In genomic region chr4:126834854-126835253, GRCh38 we compare ENCODE assay signal across 39 cellular contexts.
"Had no signal": no experiment of that assay in that cellular context is flagged by ENCODE, and none has a peak within 500 bp of the region (broad histone marks: within the 10 kb centered on the region; RNA-seq: fewer than 3 reads in every experiment).

No MANE protein-coding gene starts in this region.

- H3K9me3 ChIP-seq: adrenal gland had no signal

- H3K36me3 Mint-ChIP-seq: activated naive CD4-positive, alpha-beta T cell treated with anti-CD3 and anti-CD28 coated beads, Interleukin-2, amount 10 ng/mL, durations not matched to agents 7 days and 5 days; activated naive CD4-positive, alpha-beta T cell treated with anti-CD3 and anti-CD28 coated beads, Interleukin-2, amount 50 U/mL, for 24 hours; activated naive CD4-positive, alpha-beta T cell treated with anti-CD3 and anti-CD28 coated beads, Interleukin-2, amount 50 U/mL, for 72 hours; activated naive CD8-positive, alpha-beta T cell; activated naive CD8-positive, alpha-beta T cell treated with anti-CD3 and anti-CD28 coated beads for 36 hours; activated naive CD8-positive, alpha-beta T cell treated with anti-CD3 and anti-CD28 coated beads, Interleukin-2, amount 10 ng/mL, durations not matched to agents 7 days and 5 days had no signal

- H3K27ac Mint-ChIP-seq: activated naive CD4-positive, alpha-beta T cell treated with anti-CD3 and anti-CD28 coated beads for 36 hours; activated naive CD4-positive, alpha-beta T cell treated with anti-CD3 and anti-CD28 coated beads, Interleukin-2, amount 10 ng/mL, durations not matched to agents 7 days and 5 days; activated naive CD4-positive, alpha-beta T cell treated with anti-CD3 and anti-CD28 coated beads, Interleukin-2, amount 50 U/mL, for 24 hours; activated naive CD4-positive, alpha-beta T cell treated with anti-CD3 and anti-CD28 coated beads, Interleukin-2, amount 50 U/mL, for 72 hours; activated naive CD8-positive, alpha-beta T cell; activated naive CD8-positive, alpha-beta T cell treated with anti-CD3 and anti-CD28 coated beads for 36 hours; activated naive CD8-positive, alpha-beta T cell treated with anti-CD3 and anti-CD28 coated beads, Interleukin-2, amount 10 ng/mL, durations not matched to agents 7 days and 5 days; activated naive CD8-positive, alpha-beta T cell treated with anti-CD3 and anti-CD28 coated beads, Interleukin-2, amount 50 U/mL, for 24 hours; activated T-cell treated with anti-CD3 and anti-CD28 coated beads, Interleukin-2, amount 50 U/mL, for 72 hours; activated T-helper 1 cell treated with anti-CD3 and anti-CD28 coated beads, Interleukin-12 subunit alpha, Interleukin-12 subunit beta, Interleukin-2, Interleukin-4 antibody, amounts not matched to agents 30 ng/mL and 10 ng/mL and 1 ng/mL, durations not matched to agents 14 hours and 24 hours and 36 hours; activated T-helper 17 cell treated with anti-CD3 and anti-CD28 coated beads, Interleukin-2, amount 50 U/mL, for 72 hours; activated T-helper 2 cell treated with anti-CD3 and anti-CD28 coated beads, Interferon-gamma antibody, Interleukin-2, Interleukin-4, amounts not matched to agents 10 μg/mL and 5 μg/mL and 100 μg/mL, durations not matched to agents 14 hours and 24 hours and 36 hours; brain had no signal

- H3K36me3 ChIP-seq: adrenal gland, ascending aorta, brain microvascular endothelial cell, breast epithelium, cardiac muscle cell had no signal

- ATAC-seq: activated naive CD4-positive, alpha-beta T cell treated with anti-CD3 and anti-CD28 coated beads, Interleukin-2, amount 50 U/mL, for 72 hours; activated naive CD8-positive, alpha-beta T cell treated with anti-CD3 and anti-CD28 coated beads, Interleukin-2, amount 50 U/mL, for 24 hours; activated T-cell treated with anti-CD3 and anti-CD28 coated beads, Interleukin-2, amount 50 U/mL, for 4 hours; activated T-cell treated with anti-CD3 and anti-CD28 coated beads, Interleukin-2, amount 50 U/mL, for 72 hours; activated T-helper 17 cell treated with anti-CD3 and anti-CD28 coated beads, Interleukin-2, amount 50 U/mL, for 72 hours; body of pancreas had no signal

- H3K4me1 Mint-ChIP-seq: activated naive CD4-positive, alpha-beta T cell treated with anti-CD3 and anti-CD28 coated beads, Interleukin-2, amount 10 ng/mL, durations not matched to agents 7 days and 5 days; activated naive CD4-positive, alpha-beta T cell treated with anti-CD3 and anti-CD28 coated beads, Interleukin-2, amount 50 U/mL, for 24 hours; activated naive CD8-positive, alpha-beta T cell treated with anti-CD3 and anti-CD28 coated beads for 36 hours; activated naive CD8-positive, alpha-beta T cell treated with anti-CD3 and anti-CD28 coated beads, Interleukin-2, amount 10 ng/mL, durations not matched to agents 7 days and 5 days; activated naive CD8-positive, alpha-beta T cell treated with anti-CD3 and anti-CD28 coated beads, Interleukin-2, amount 50 U/mL, for 24 hours; activated T-helper 17 cell treated with anti-CD3 and anti-CD28 coated beads, Interleukin-2, amount 50 U/mL, for 72 hours; brain; central memory CD8-positive, alpha-beta T cell had no signal

- H3K27me3 ChIP-seq: adrenal gland, ascending aorta, body of pancreas, brain microvascular endothelial cell, breast epithelium, cardiac muscle cell had no signal

- H3K4me3 Mint-ChIP-seq: activated naive CD4-positive, alpha-beta T cell treated with anti-CD3 and anti-CD28 coated beads for 36 hours; activated naive CD4-positive, alpha-beta T cell treated with anti-CD3 and anti-CD28 coated beads, Interleukin-2, amount 10 ng/mL, durations not matched to agents 7 days and 5 days; activated naive CD4-positive, alpha-beta T cell treated with anti-CD3 and anti-CD28 coated beads, Interleukin-2, amount 50 U/mL, for 24 hours; activated naive CD8-positive, alpha-beta T cell; activated naive CD8-positive, alpha-beta T cell treated with anti-CD3 and anti-CD28 coated beads for 36 hours; activated naive CD8-positive, alpha-beta T cell treated with anti-CD3 and anti-CD28 coated beads, Interleukin-2, amount 10 ng/mL, durations not matched to agents 7 days and 5 days; activated naive CD8-positive, alpha-beta T cell treated with anti-CD3 and anti-CD28 coated beads, Interleukin-2, amount 50 U/mL, for 24 hours; activated T-cell treated with anti-CD3 and anti-CD28 coated beads, Interleukin-2, amount 50 U/mL, for 4 hours; activated T-cell treated with anti-CD3 and anti-CD28 coated beads, Interleukin-2, amount 50 U/mL, for 72 hours; activated T-helper 1 cell treated with anti-CD3 and anti-CD28 coated beads, Interleukin-12 subunit alpha, Interleukin-12 subunit beta, Interleukin-2, Interleukin-4 antibody, amounts not matched to agents 30 ng/mL and 10 ng/mL and 1 ng/mL, durations not matched to agents 14 hours and 24 hours and 36 hours; activated T-helper 17 cell treated with anti-CD3 and anti-CD28 coated beads, Interleukin-2, amount 50 U/mL, for 72 hours; brain; central memory CD8-positive, alpha-beta T cell had no signal

- H3K27me3 Mint-ChIP-seq: activated naive CD4-positive, alpha-beta T cell treated with anti-CD3 and anti-CD28 coated beads, Interleukin-2, amount 10 ng/mL, durations not matched to agents 7 days and 5 days; activated naive CD4-positive, alpha-beta T cell treated with anti-CD3 and anti-CD28 coated beads, Interleukin-2, amount 50 U/mL, for 24 hours; activated naive CD8-positive, alpha-beta T cell; activated naive CD8-positive, alpha-beta T cell treated with anti-CD3 and anti-CD28 coated beads for 36 hours; activated naive CD8-positive, alpha-beta T cell treated with anti-CD3 and anti-CD28 coated beads, Interleukin-2, amount 10 ng/mL, durations not matched to agents 7 days and 5 days; activated naive CD8-positive, alpha-beta T cell treated with anti-CD3 and anti-CD28 coated beads, Interleukin-2, amount 50 U/mL, for 24 hours; activated T-helper 17 cell treated with anti-CD3 and anti-CD28 coated beads, Interleukin-2, amount 50 U/mL, for 72 hours; brain; central memory CD8-positive, alpha-beta T cell had no signal

- FAIRE-seq: astrocyte, bronchial epithelial cell, colon had no signal

- H3K27ac ChIP-seq: adrenal gland, ascending aorta, body of pancreas, brain microvascular endothelial cell, breast epithelium, cardiac muscle cell had no signal

- H3K4me3 ChIP-seq: adrenal gland, ascending aorta, body of pancreas, breast epithelium, cardiac muscle cell had no signal

- DNase-seq: activated effector memory CD4-positive, alpha-beta T cell treated with anti-CD3 and anti-CD28 coated beads, Interleukin-2, amount 50 U/mL, for 16 hours; activated effector memory CD4-positive, alpha-beta T cell treated with Interleukin-2 at 50 U/mL for 16 hours; activated gamma-delta T cell; activated gamma-delta T cell treated with Interleukin-2 at 50 U/mL for 16 hours; activated naive CD4-positive, alpha-beta T cell; activated naive CD4-positive, alpha-beta T cell treated with anti-CD3 and anti-CD28 coated beads for 36 hours; activated naive CD4-positive, alpha-beta T cell treated with anti-CD3 and anti-CD28 coated beads, Interleukin-2, amount 10 ng/mL, durations not matched to agents 7 days and 5 days; activated naive CD4-positive, alpha-beta T cell treated with anti-CD3 and anti-CD28 coated beads, Interleukin-2, amount 50 U/mL, for 16 hours; activated naive CD4-positive, alpha-beta T cell treated with Interleukin-2 at 50 U/mL for 16 hours; activated naive CD8-positive, alpha-beta T cell treated with anti-CD3 and anti-CD28 coated beads for 36 hours; activated naive CD8-positive, alpha-beta T cell treated with anti-CD3 and anti-CD28 coated beads, Interleukin-2, amount 10 ng/mL, durations not matched to agents 7 days and 5 days; activated naive CD8-positive, alpha-beta T cell treated with anti-CD3 and anti-CD28 coated beads, Interleukin-2, amount 50 U/mL, for 24 hours; activated T-cell treated with anti-CD3 and anti-CD28 coated beads, Interleukin-2, amount 50 U/mL, for 4 hours; activated T-cell treated with anti-CD3 and anti-CD28 coated beads, Interleukin-2, amount 50 U/mL, for 48 hours; activated T-cell treated with anti-CD3 and anti-CD28 coated beads, Interleukin-2, amount 50 U/mL, for 72 hours; adrenal gland; amniotic stem cell; amygdala; anterior cingulate cortex; aorta; body of pancreas; brain microvascular endothelial cell; caudate nucleus; central memory CD4-positive, alpha-beta T cell; cerebellar nuclear complex had no signal

- H3K4me1 ChIP-seq: adrenal gland, ascending aorta, body of pancreas, breast epithelium had no signal
